In genomic region chr1:10768552-10768951, GRCh38 we compare ENCODE assay signal across 14 cellular contexts. TPM values are rescaled to one million over a fixed set of nuclear protein-coding genes. Genes with fewer than 3 reads are reported as not detected.
DNase-seq lines count a peak whose midpoint lies in the region; ATAC-seq, FAIRE-seq and TF ChIP-seq lines count a peak whose summit lies in the region.
"Had no signal": no experiment of that assay in that cellular context is flagged by ENCODE, and none has a peak within 500 bp of the region (broad histone marks: within the 10 kb centered on the region; RNA-seq: fewer than 3 reads in every experiment).

No MANE protein-coding gene starts in this region.

- no peak for TF ChIP-seq CTCF in HepG2 (CRISPR knock-in tag; IDR thresholded peaks at IDR 0.05)

- POLR2A ChIA-PET in activated CD4-positive, alpha-beta T cell treated with anti-CD3 and anti-CD28 coated beads for 36 hours (lab: Charles Lee): no interaction called here
- POLR2A ChIA-PET in HepG2 (lab: Yijun Ruan, JAX): no interaction called here

- H3K4me3 Mint-ChIP-seq in activated CD4-positive, alpha-beta T cell treated with anti-CD3 and anti-CD28 coated beads for 36 hours: no peak overlapping the region
- no peak overlapping the region for H3K4me3 Mint-ChIP-seq in activated CD8-positive, alpha-beta memory T cell treated with anti-CD3 and anti-CD28 coated beads, Interleukin-2, amount 10 ng/mL, durations not matched to agents 7 days and 5 days
- H3K4me3 Mint-ChIP-seq: B cell; CD8-positive, alpha-beta T cell had no signal

- H3K4me3 ChIP-seq in HepG2 (replicated peaks in 1 of 3; ENCODE audit: insufficient read depth in 1 of 3, low read depth in 2 of 3, low read length in 3 of 3): no peak overlapping the region

- no peaks in the 10 kb centered on the region for H3K36me3 ChIP-seq in HepG2 (replicated peaks in 1 of 2; ENCODE audit: control insufficient read depth in 1 of 2, insufficient read depth in 2 of 2, low read length in 2 of 2)

- FAIRE-seq in HepG2 (lab: Jason Lieb, UNC): no peak

- H3K27me3 Mint-ChIP-seq in activated CD4-positive, alpha-beta T cell treated with anti-CD3 and anti-CD28 coated beads for 36 hours: no peaks in the 10 kb centered on the region
- H3K27me3 Mint-ChIP-seq in activated CD8-positive, alpha-beta memory T cell treated with anti-CD3 and anti-CD28 coated beads, Interleukin-2, amount 10 ng/mL, durations not matched to agents 7 days and 5 days: peaks cover 2% of the 10 kb centered on the region

- no peak overlapping the region for H3K27ac ChIP-seq in HepG2 (ENCODE audit: extremely low read length, insufficient read depth, low read length)

- ATAC-seq in activated CD4-positive, alpha-beta T cell treated with anti-CD3 and anti-CD28 coated beads for 36 hours: no peak
- no peak for ATAC-seq in HepG2
- ATAC-seq in activated CD8-positive, alpha-beta memory T cell treated with anti-CD3 and anti-CD28 coated beads, Interleukin-2, amount 10 ng/mL, durations not matched to agents 7 days and 5 days: no peak
- ATAC-seq: CD8-positive, alpha-beta T cell had no signal

- no peak overlapping the region for H3K27ac Mint-ChIP-seq in activated CD4-positive, alpha-beta T cell treated with anti-CD3 and anti-CD28 coated beads for 36 hours
- no peak overlapping the region for H3K27ac Mint-ChIP-seq in activated CD8-positive, alpha-beta memory T cell treated with anti-CD3 and anti-CD28 coated beads, Interleukin-2, amount 10 ng/mL, durations not matched to agents 7 days and 5 days
- H3K27ac Mint-ChIP-seq: B cell; CD8-positive, alpha-beta T cell had no signal

- 65% methylated on average over 4 of the region's 7 CpGs for WGBS in HepG2 (ENCODE audit: low lambda C conversion rate)

- peaks cover 2 to 36% of the 10 kb centered on the region in 2 experiments; a peak in 3 of 5 replicates for H3K27me3 ChIP-seq in HepG2 (ENCODE audit: control insufficient read depth in 1 of 2, insufficient read depth in 2 of 2, low read length in 2 of 2)

- no TSS peak for BruUV-seq in HepG2 (replicated peaks; lab: Mats Ljungman, UMichigan)

- in situ Hi-C loops in Caki2 (cut with HindIII; ENCODE audit: low pct_unique_long_range_greater_than_20kb, low sequenced_read_pairs) (no loop called here), HepG2 (cut with HindIII; ENCODE audit: extremely low pct_ligation_motif_present, low pct_unique_long_range_greater_than_20kb) (no loop called here)

- CTCF ChIA-PET in activated CD4-positive, alpha-beta T cell treated with anti-CD3 and anti-CD28 coated beads for 36 hours (lab: Charles Lee): no interaction called here
- CTCF ChIA-PET in HepG2 (lab: Yijun Ruan, JAX; ENCODE audit: low intra/inter-chr PET ratio, low total read pairs): no interaction called here
- CTCF ChIA-PET in activated CD8-positive, alpha-beta memory T cell treated with anti-CD3 and anti-CD28 coated beads, Interleukin-2, amount 10 ng/mL, durations not matched to agents 7 days and 5 days (lab: Charles Lee): no interaction called here

- TF ChIP-seq RAD21 in HepG2 (CRISPR knock-in tag; IDR thresholded peaks at IDR 0.05): no peak

- no peaks in the 10 kb centered on the region for H3K36me3 Mint-ChIP-seq in activated CD4-positive, alpha-beta T cell treated with anti-CD3 and anti-CD28 coated beads for 36 hours (ENCODE audit: low read depth)
- no peaks in the 10 kb centered on the region for H3K36me3 Mint-ChIP-seq in activated CD8-positive, alpha-beta memory T cell treated with anti-CD3 and anti-CD28 coated beads, Interleukin-2, amount 10 ng/mL, durations not matched to agents 7 days and 5 days
- H3K36me3 Mint-ChIP-seq: CD8-positive, alpha-beta T cell had no signal

- H4K20me1 ChIP-seq in HepG2 (ENCODE audit: insufficient read depth, low read length): no peaks in the 10 kb centered on the region

- DNase-seq in activated CD4-positive, alpha-beta T cell treated with anti-CD3 and anti-CD28 coated beads for 36 hours: peak; percentile 18
- no peak for DNase-seq in activated CD4-positive, alpha-beta T cell treated with anti-CD3 and anti-CD28 coated beads, Interleukin-2, amount 50 U/mL, for 4 hours
- DNase-seq in Caki2 (ENCODE audit: low read depth) (peak; percentile 21), NAMALWA (ENCODE audit: low spot score) (peak; percentile 34), HepG2 (ENCODE audit: low spot score) (no peak), hippocampal formation (lab: John Stamatoyannopoulos, UW) (no peak)
- DNase-seq in activated T-cell treated with anti-CD3 and anti-CD28 coated beads, Interleukin-2, amount 50 U/mL, for 48 hours: no peak
- DNase-seq in activated CD8-positive, alpha-beta memory T cell treated with anti-CD3 and anti-CD28 coated beads, Interleukin-2, amount 10 ng/mL, durations not matched to agents 7 days and 5 days: no peak
- DNase-seq: CD8-positive, alpha-beta T cell; IMR-90; NCI-H1048; NCI-H1694; NCI-H446 treated with DMSO at 0.1 percent for 48 hours had no signal

- H2AFZ ChIP-seq in HepG2 (ENCODE audit: low read length): no peak overlapping the region

- TF ChIP-seq POLR2A in HepG2 (IDR thresholded peaks at IDR 0.05; ENCODE audit: insufficient read depth in 1 of 2, low read depth in 2 of 2, low read length in 2 of 2): no peak

- no peaks in the 10 kb centered on the region for H3K9me3 ChIP-seq in HepG2 (ENCODE audit: low read length)

- H3K9ac ChIP-seq in HepG2 (ENCODE audit: insufficient read depth, low read depth, low read length): no peak overlapping the region

- no peaks in the 10 kb centered on the region for H3K4me1 ChIP-seq in HepG2 (ENCODE audit: insufficient read depth, low read length)

- no peaks in the 10 kb centered on the region for H3K9me3 Mint-ChIP-seq in activated CD4-positive, alpha-beta T cell treated with anti-CD3 and anti-CD28 coated beads for 36 hours (ENCODE audit: low read depth)
- H3K9me3 Mint-ChIP-seq in activated CD8-positive, alpha-beta memory T cell treated with anti-CD3 and anti-CD28 coated beads, Interleukin-2, amount 10 ng/mL, durations not matched to agents 7 days and 5 days (ENCODE audit: low read depth): no peaks in the 10 kb centered on the region
- H3K9me3 Mint-ChIP-seq: CD8-positive, alpha-beta T cell had no signal

- no peaks in the 10 kb centered on the region for H3K79me2 ChIP-seq in HepG2 (ENCODE audit: insufficient read depth, low read length)

- no peaks in the 10 kb centered on the region for H3K4me1 Mint-ChIP-seq in activated CD4-positive, alpha-beta T cell treated with anti-CD3 and anti-CD28 coated beads for 36 hours
- H3K4me1 Mint-ChIP-seq in activated CD8-positive, alpha-beta memory T cell treated with anti-CD3 and anti-CD28 coated beads, Interleukin-2, amount 10 ng/mL, durations not matched to agents 7 days and 5 days: no peaks in the 10 kb centered on the region
- H3K4me1 Mint-ChIP-seq: B cell had no signal

- H3K4me2 ChIP-seq in HepG2 (ENCODE audit: low read depth, low read length): no peak overlapping the region

- intact Hi-C loops in activated CD4-positive, alpha-beta T cell treated with anti-CD3 and anti-CD28 coated beads for 36 hours (cut with DNase I, micrococcal nuclease): no loop called here
- intact Hi-C loops in HepG2 (cut with micrococcal nuclease; ENCODE audit: unreplicated experiment): no loop called here

- TF ChIP-seq EP300 in HepG2 (IDR thresholded peaks at IDR 0.05; ENCODE audit: low read depth in 2 of 2, low read length in 2 of 2) (no peak), HepG2 (CRISPR knock-in tag; IDR thresholded peaks at IDR 0.05; ENCODE audit: borderline replicate concordance) (no peak)

TF ChIP-seq in HepG2, 621 proteins besides CTCF, POLR2A, EP300 and RAD21 (continues in another document):
- TF ChIP-seq NFYC (CRISPR knock-in tag; IDR thresholded peaks at IDR 0.05) (0 out of 2 replicates have a peak, but pooled peaks have one; percentile 16), FOXO1 (CRISPR knock-in tag; IDR thresholded peaks at IDR 0.05) (no peak), NFE2 (CRISPR knock-in tag; IDR thresholded peaks at IDR 0.05) (no peak)

RNA-seq across cellular contexts. Expression of gene CASZ1, which starts 27.9 kb away (rescaled TPM):
- total RNA-seq in activated CD4-positive, alpha-beta T cell treated with anti-CD3 and anti-CD28 coated beads for 36 hours: 1 to 10 TPM; 3.7 to 4.0 TPM
- total RNA-seq in Caki2 (2014; rRNA removed; shearing (Covaris generic); ENCODE audit: low replicate concordance): 0.58 and 3.7 TPM in 2 replicates
- total RNA-seq in HepG2 (2016; rRNA removed; fragmentation: Illumina TruSeq; extraction: Trizol): 2.3 and 3.7 TPM in 2 replicates
- total RNA-seq in HepG2 (2016; cell fraction: cytosol; rRNA removed; fragmentation: Illumina TruSeq; extraction: Trizol; ENCODE audit: low read depth): 1.5 and 1.9 TPM in 2 replicates
- 2.8 and 3.2 TPM in 2 replicates for total RNA-seq in HepG2 (2016; cell fraction: insoluble cytoplasmic fraction; rRNA removed; fragmentation: Illumina TruSeq; extraction: Trizol)
- total RNA-seq in HepG2 (2016; cell fraction: membrane; rRNA removed; fragmentation: Illumina TruSeq; extraction: Trizol): 3.6 and 4.4 TPM in 2 replicates
- 3.2 TPM in 2 replicates for total RNA-seq in HepG2 (2016; cell fraction: nucleus; rRNA removed; fragmentation: Illumina TruSeq; extraction: Trizol)
- 1.9 and 2.2 TPM in 2 replicates for polyA plus RNA-seq in HepG2 (2011; rRNA removed)
- 2.0 and 2.2 TPM in 2 replicates for polyA plus RNA-seq in HepG2 (2011; cell fraction: cytosol; rRNA removed)
- polyA plus RNA-seq in HepG2 (2011; cell fraction: nucleus; rRNA removed): 5.8 and 8.1 TPM in 2 replicates
- 1.0 and 1.4 TPM in 2 replicates for polyA plus RNA-seq in HepG2 (2012)
- 1.6 and 2.1 TPM in 2 replicates for polyA plus RNA-seq in HepG2 (2016; cell fraction: cytosol; fragmentation: Illumina TruSeq; extraction: Trizol; ENCODE audit: low read depth)
- 3.0 and 3.9 TPM in 2 replicates for polyA plus RNA-seq in HepG2 (2016; cell fraction: insoluble cytoplasmic fraction; fragmentation: Illumina TruSeq; extraction: Trizol; ENCODE audit: low read depth)
- 3.7 and 5.0 TPM in 2 replicates for polyA plus RNA-seq in HepG2 (2016; cell fraction: membrane; fragmentation: Illumina TruSeq; extraction: Trizol; ENCODE audit: low read depth)
- polyA plus RNA-seq in HepG2 (2016; cell fraction: nucleus; fragmentation: Illumina TruSeq; extraction: Trizol; ENCODE audit: insufficient read depth, low read depth): 4.0 and 4.7 TPM in 2 replicates
- polyA minus RNA-seq in HepG2 (2011; rRNA and poly(A)+ RNA removed; ENCODE audit: low replicate concordance): 2.5 and 2.9 TPM in 2 replicates
- polyA minus RNA-seq in HepG2 (2011; cell fraction: cytosol; rRNA and poly(A)+ RNA removed): 1.7 and 2.1 TPM in 2 replicates
- polyA minus RNA-seq in HepG2 (2011; cell fraction: nucleus; rRNA and poly(A)+ RNA removed): 2.7 and 3.0 TPM in 2 replicates
- 10 to 100 TPM in 1 of 2 experiments, 1 to 10 TPM in 1; 8.8 to 16.3 TPM for total RNA-seq in activated CD8-positive, alpha-beta memory T cell treated with anti-CD3 and anti-CD28 coated beads, Interleukin-2, amount 10 ng/mL, durations not matched to agents 7 days and 5 days

Comparison
In these comparisons a context has a peak if more than half of its experiments do, and no peak if none do; other contexts are left out.
1. DNase-seq: peak in activated CD4-positive, alpha-beta T cell treated with anti-CD3 and anti-CD28 coated beads for 36 hours (single experiment), Caki2 (single experiment) and NAMALWA (single experiment); none in activated CD4-positive, alpha-beta T cell treated with anti-CD3 and anti-CD28 coated beads, Interleukin-2, amount 50 U/mL, for 4 hours (0 of 2), HepG2 (single experiment), activated T-cell treated with anti-CD3 and anti-CD28 coated beads, Interleukin-2, amount 50 U/mL, for 48 hours (0 of 2), activated CD8-positive, alpha-beta memory T cell treated with anti-CD3 and anti-CD28 coated beads, Interleukin-2, amount 10 ng/mL, durations not matched to agents 7 days and 5 days (single experiment) and hippocampal formation (0 of 2).